In the genomic region with DNA sequence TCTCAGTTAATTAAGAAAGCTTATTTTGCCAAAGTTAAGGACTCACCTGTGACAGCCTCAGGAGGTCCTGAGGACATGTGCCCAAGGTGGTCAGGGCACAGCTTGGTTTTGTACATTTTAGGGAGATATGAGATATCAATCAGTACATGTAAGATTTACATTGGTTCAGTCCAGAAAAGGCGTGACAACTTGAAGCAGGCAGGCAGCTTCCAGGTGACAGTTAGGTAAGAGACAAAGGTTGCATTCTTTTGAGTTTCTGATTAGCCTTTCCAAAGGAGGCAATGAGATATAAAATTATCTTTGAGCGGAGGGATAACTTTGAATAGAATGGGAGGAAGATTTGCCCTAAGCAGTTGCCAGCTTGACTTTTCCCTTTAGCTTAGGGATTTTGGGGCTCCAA, we compare ENCODE assay signal across 31 cellular contexts. TPM values are rescaled to one million over a fixed set of nuclear protein-coding genes. Genes with fewer than 3 reads are reported as not detected.
"Had no signal": no experiment of that assay in that cellular context is flagged by ENCODE, and none has a peak within 500 bp of the region (broad histone marks: within the 10 kb centered on the region; RNA-seq: fewer than 3 reads in every experiment).

No MANE protein-coding gene starts in this region.

- FAIRE-seq: islet of Langerhans had no signal

- DNase-seq: colonic mucosa; effector CD8-positive, alpha-beta T cell; endodermal cell; foreskin fibroblast; heart left ventricle; left cardiac atrium; left ventricle myocardium superior; mesenchymal stem cell; midbrain; naive thymus-derived CD8-positive, alpha-beta T cell; nephron progenitor cell; nucleus accumbens; sigmoid colon; spleen; stimulated activated CD4-positive, alpha-beta T cell treated with anti-CD3 and anti-CD28 coated beads, Interleukin-4, amount 100 ng/mL, for 4 hours; stimulated activated naive CD8-positive, alpha-beta T cell treated with anti-CD3 and anti-CD28 coated beads, Interleukin-15, Interleukin-2, amounts not matched to agents 100 U/mL and 50 U/mL, for 24 hours; substantia nigra; upper lobe of right lung had no signal

- H3K27me3 Mint-ChIP-seq: dendritic cell treated with granulocyte-macrophage colony-stimulating factor and Interleukin-4, amounts not matched to agents 40 ng/mL and 50 ng/mL, for 4 days; stimulated activated memory B cell treated with anti-CD40 and anti-IgM and Interleukin-4, amounts not matched to agents 10 μg/mL and 1 μg/mL and 100 μg/mL, for 72 hours had no signal

- H3K27ac ChIP-seq: colonic mucosa, epithelial cell of prostate, gastroesophageal sphincter, heart left ventricle, hepatocyte, prostate gland, right atrium auricular region, sigmoid colon, spleen, thoracic aorta, tibial nerve, upper lobe of right lung, vagina had no signal

- H3K9me3 ChIP-seq: colonic mucosa, prostate gland, upper lobe of right lung, vagina had no signal

- H3K36me3 Mint-ChIP-seq: stimulated activated memory B cell treated with anti-CD40 and anti-IgM and Interleukin-4, amounts not matched to agents 10 μg/mL and 1 μg/mL and 100 μg/mL, for 72 hours had no signal

- H3K9me3 Mint-ChIP-seq: dendritic cell treated with granulocyte-macrophage colony-stimulating factor and Interleukin-4, amounts not matched to agents 40 ng/mL and 50 ng/mL, for 4 days; stimulated activated memory B cell treated with anti-CD40 and anti-IgM and Interleukin-4, amounts not matched to agents 10 μg/mL and 1 μg/mL and 100 μg/mL, for 72 hours had no signal

- H3K36me3 ChIP-seq: colonic mucosa, heart left ventricle, prostate gland, right atrium auricular region, sigmoid colon, thoracic aorta, upper lobe of right lung had no signal

- H3K4me1 Mint-ChIP-seq: nephron progenitor cell; stimulated activated memory B cell treated with anti-CD40 and anti-IgM and Interleukin-4, amounts not matched to agents 10 μg/mL and 1 μg/mL and 100 μg/mL, for 72 hours had no signal

- H3K27ac Mint-ChIP-seq: dendritic cell treated with granulocyte-macrophage colony-stimulating factor and Interleukin-4, amounts not matched to agents 40 ng/mL and 50 ng/mL, for 4 days; endodermal cell; nephron progenitor cell; stimulated activated memory B cell treated with anti-CD40 and anti-IgM and Interleukin-4, amounts not matched to agents 10 μg/mL and 1 μg/mL and 100 μg/mL, for 72 hours had no signal

- H3K4me3 ChIP-seq: colonic mucosa, gastroesophageal sphincter, heart left ventricle, hepatocyte, prostate gland, right atrium auricular region, sigmoid colon, spleen, thoracic aorta, tibial nerve, upper lobe of right lung, vagina had no signal

- H3K4me1 ChIP-seq: colonic mucosa, gastroesophageal sphincter, heart left ventricle, prostate gland, right atrium auricular region, spleen, tibial nerve, upper lobe of right lung, vagina had no signal

- H3K27me3 ChIP-seq: colonic mucosa, gastroesophageal sphincter, heart left ventricle, hepatocyte, right atrium auricular region, sigmoid colon, spleen, tibial nerve, upper lobe of right lung, vagina had no signal

- H3K4me3 Mint-ChIP-seq: dendritic cell treated with granulocyte-macrophage colony-stimulating factor and Interleukin-4, amounts not matched to agents 40 ng/mL and 50 ng/mL, for 4 days; endodermal cell; naive thymus-derived CD8-positive, alpha-beta T cell; nephron progenitor cell; stimulated activated memory B cell treated with anti-CD40 and anti-IgM and Interleukin-4, amounts not matched to agents 10 μg/mL and 1 μg/mL and 100 μg/mL, for 72 hours had no signal

- ATAC-seq: esophagus mucosa; gastroesophageal sphincter; heart left ventricle; left cardiac atrium; left ventricle myocardium superior; naive thymus-derived CD8-positive, alpha-beta T cell; stimulated activated memory B cell treated with anti-CD40 and anti-IgM and Interleukin-4, amounts not matched to agents 10 μg/mL and 1 μg/mL and 100 μg/mL, for 72 hours; stimulated activated naive CD8-positive, alpha-beta T cell treated with anti-CD3 and anti-CD28 coated beads, Interleukin-15, Interleukin-2, amounts not matched to agents 100 U/mL and 50 U/mL, for 24 hours; upper lobe of right lung had no signal

RNA-seq across cellular contexts. Expression of a gene that starts 47.8 kb away (rescaled TPM):
- total RNA-seq: naive thymus-derived CD8-positive, alpha-beta T cell; skeletal muscle tissue had no signal
- polyA plus RNA-seq: naive thymus-derived CD8-positive, alpha-beta T cell had no signal
